Comparison of ENCODE assay signal across 11 cellular contexts in the genomic region with DNA sequence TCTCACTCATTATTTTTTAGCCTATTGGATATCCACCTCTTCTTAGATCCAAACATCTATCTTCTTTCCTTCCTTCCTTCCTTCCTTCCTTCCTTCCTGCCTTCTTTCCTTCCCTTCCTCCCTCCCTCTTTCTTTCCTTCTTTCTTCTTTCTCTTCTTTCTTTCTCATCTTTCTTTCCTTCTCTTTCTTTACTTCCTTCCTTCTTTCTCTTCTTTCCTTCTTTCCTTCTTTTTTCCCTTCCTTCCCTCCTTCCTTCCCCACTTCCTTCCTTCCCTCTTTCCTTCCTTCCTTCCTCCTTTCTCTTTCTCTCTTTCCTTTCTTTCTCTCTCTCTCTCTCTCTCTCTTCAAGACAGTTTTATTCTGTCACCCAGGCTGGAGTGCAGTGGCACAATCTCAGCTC.
"Had no signal": no experiment of that assay in that cellular context is flagged by ENCODE, and none has a peak within 500 bp of the region (broad histone marks: within the 10 kb centered on the region; RNA-seq: fewer than 3 reads in every experiment).

No MANE protein-coding gene starts in this region.

- H3K9ac ChIP-seq: GM23248 had no signal

- H3K4me3 ChIP-seq: GM23248, GM23338, HAP-1 had no signal

- H3K27ac ChIP-seq: GM23248 had no signal

- H2AFZ ChIP-seq: GM23248, GM23338 had no signal

- H3K9me3 ChIP-seq: HAP-1 had no signal

- DNase-seq: GM23248, GOT3, H7, H9, HCEC 1CT, HFFc6 had no signal

- H3K4me2 ChIP-seq: GM23338 had no signal

- H3K36me3 ChIP-seq: HAP-1 had no signal

- ATAC-seq: GM23338, HCT116 had no signal

- FAIRE-seq: H1, H54 had no signal

- H3K4me1 ChIP-seq: HAP-1 had no signal
